Comparison of ENCODE assay signal across 1 cellular context in genomic region chr17:42192189-42193126, GRCh38.
TF ChIP-seq lines count a peak whose summit lies in the region.

No MANE protein-coding gene starts in this region.

TF ChIP-seq in HCT116, 20 proteins besides CTCF, POLR2A, EP300 and RAD21:
- no peak for TF ChIP-seq SIN3A (IDR thresholded peaks at IDR 0.05; ENCODE audit: low read depth)
- TF ChIP-seq POLR2AphosphoS5 (IDR thresholded peaks at IDR 0.05; ENCODE audit: low read depth, low read length), result no peak
- no peak for TF ChIP-seq EGR1 (IDR thresholded peaks at IDR 0.05; ENCODE audit: low read depth)
- TF ChIP-seq FOSL1 (IDR thresholded peaks at IDR 0.05; ENCODE audit: low read depth), result no peak
- no peak for TF ChIP-seq ATF3 (IDR thresholded peaks at IDR 0.05)
- TF ChIP-seq MAX (IDR thresholded peaks at IDR 0.05), result no peak
- TF ChIP-seq YY1 (IDR thresholded peaks at IDR 0.05; ENCODE audit: extremely low read depth, insufficient replicate concordance, low read depth, low read length), result no peak
- TF ChIP-seq ZFX (IDR thresholded peaks at IDR 0.05), result no peak
- no peak for TF ChIP-seq SRF (IDR thresholded peaks at IDR 0.05; ENCODE audit: low read depth)
